11 cellular contexts compared by ENCODE assay signal in genomic region chr6:158408552-158409130, GRCh38.
DNase-seq lines count a peak whose midpoint lies in the region; ATAC-seq and TF ChIP-seq lines count a peak whose summit lies in the region.
"Had no signal": no experiment of that assay in that cellular context is flagged by ENCODE, and none has a peak within 500 bp of the region (broad histone marks: within the 10 kb centered on the region; RNA-seq: fewer than 3 reads in every experiment).

No MANE protein-coding gene starts in this region.

- H3K9me3 ChIP-seq in SJSA1 (replicated peaks): no peaks in the 10 kb centered on the region

- ATAC-seq in GM21367 (IDR thresholded peaks at IDR 0.05; ENCODE audit: unreplicated experiment) (no peak), HG03135 (IDR thresholded peaks at IDR 0.05; ENCODE audit: unreplicated experiment) (no peak), HG03432 (IDR thresholded peaks at IDR 0.05; ENCODE audit: unreplicated experiment) (no peak), HG03039 (IDR thresholded peaks at IDR 0.05; ENCODE audit: unreplicated experiment) (no peak)

- peak overlapping the region; percentile 30; the same call in 1 of the 2 replicates for H3K27ac ChIP-seq in SJSA1

- H3K4me1 ChIP-seq in SJSA1 (replicated peaks): peaks cover 21% of the 10 kb centered on the region

- peak; percentile 54 for DNase-seq in AG09309 (ENCODE audit: low read depth)
- peak; percentile 54 to 68 for DNase-seq in SJSA1 (ENCODE audit: low read depth in 1 of 2, low spot score in 2 of 2)
- peak; percentile 73 for DNase-seq in fibroblast of the conjunctiva (ENCODE audit: low read depth)
- peak; percentile 71 for DNase-seq in non-pigmented ciliary epithelial cell (ENCODE audit: low read depth)
- DNase-seq: activated CD8-positive, alpha-beta memory T cell treated with anti-CD3 and anti-CD28 coated beads, Interleukin-2, amount 50 U/mL, for 4 hours; CD4-positive, CD25-positive, alpha-beta regulatory T cell; stimulated activated naive CD4-positive, alpha-beta T cell had no signal

- no peaks in the 10 kb centered on the region for H3K27me3 ChIP-seq in SJSA1 (replicated peaks)

- H3K36me3 ChIP-seq in SJSA1: no peaks in the 10 kb centered on the region

- H3K4me3 ChIP-seq in AG09309 (ENCODE audit: control insufficient read depth, low read depth, low read length) (no peak overlapping the region), SJSA1 (no peak overlapping the region)

- TF ChIP-seq CTCF in AG09309 (IDR thresholded peaks at IDR 0.05; ENCODE audit: control insufficient read depth, insufficient read depth, low read depth, low read length, missing control alignments): no peak
